Comparison of ENCODE assay signal across 8 cellular contexts in the genomic region with DNA sequence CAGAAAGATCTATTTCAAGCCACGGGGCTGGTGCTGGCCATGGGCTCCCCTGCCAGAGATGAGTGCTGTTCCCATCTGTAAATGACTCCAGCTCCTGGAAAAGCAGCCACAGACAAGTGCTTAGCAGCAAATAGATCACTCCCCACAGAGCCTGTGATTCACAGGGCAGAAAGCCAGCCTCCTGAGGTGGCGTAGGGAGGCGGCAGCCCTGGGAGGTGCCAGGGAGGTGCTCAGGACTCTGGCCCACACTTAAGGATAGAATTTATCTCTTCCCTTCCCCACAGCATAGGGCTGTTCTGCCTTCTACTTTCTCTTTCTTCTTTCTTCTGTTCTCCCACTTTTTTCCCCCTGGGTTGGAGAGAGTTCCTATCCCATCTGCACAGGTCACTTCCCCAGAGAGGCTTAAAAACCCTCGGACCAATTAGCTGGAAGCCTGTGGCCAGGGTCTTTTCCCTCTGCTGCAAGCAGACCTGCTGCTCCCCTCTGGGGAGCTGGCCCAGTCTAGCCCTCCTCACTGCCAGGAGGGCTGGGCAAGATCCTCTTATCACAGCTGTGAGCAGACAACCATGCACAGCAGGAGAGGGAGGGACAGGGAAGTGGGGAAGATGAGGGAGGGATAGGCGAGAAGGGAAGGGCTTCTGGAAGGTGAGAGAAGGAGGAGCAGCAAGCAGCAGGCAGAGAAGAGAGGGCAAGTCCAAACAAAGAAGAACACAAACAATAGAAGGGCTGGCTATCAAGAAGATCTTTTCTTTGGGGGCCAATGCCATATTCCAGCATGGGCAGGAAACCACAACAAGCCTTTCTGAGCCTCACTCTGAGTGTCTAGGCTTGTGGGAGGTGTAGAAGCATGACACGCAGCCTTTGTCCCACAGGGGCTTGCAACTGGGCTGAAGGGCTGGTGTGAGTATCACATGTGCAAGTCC. TPM values are rescaled to one million over a fixed set of nuclear protein-coding genes. Genes with fewer than 3 reads are reported as not detected.
DNase-seq lines count a peak whose midpoint lies in the region; ATAC-seq and TF ChIP-seq lines count a peak whose summit lies in the region.

No MANE protein-coding gene starts in this region.

- no peak for TF ChIP-seq CTCF in HFFc6 (IDR thresholded peaks at IDR 0.05)

- no peak overlapping the region for H3K4me3 Mint-ChIP-seq in HFFc6

- H3K27ac Mint-ChIP-seq in HFFc6: no peak overlapping the region

- H3K4me3 ChIP-seq in skin epidermis: peak overlapping the region in 1 of 7 experiments; percentile 12

- no peaks in the 10 kb centered on the region for H3K9me3 Mint-ChIP-seq in HFFc6

- DNase-seq in HFFc6 (peak; percentile 12), RPMI7951 (ENCODE audit: low read depth) (peak; percentile 52), left cardiac atrium (peak; percentile 70), middle frontal gyrus (ENCODE audit: extremely low spot score, low spot score) (no peak)

- H3K27ac ChIP-seq in skin epidermis: peak overlapping the region in 16 of 21 experiments; percentile 15 to 80 (median 65)

- intact Hi-C loops in left cardiac atrium (cut with DNase I): no loop called here

- no peaks in the 10 kb centered on the region for H3K4me1 Mint-ChIP-seq in HFFc6 (ENCODE audit: low read depth)

- peaks cover 20% of the 10 kb centered on the region for H3K27me3 Mint-ChIP-seq in HFFc6 (ENCODE audit: insufficient read depth)

- H3K36me3 Mint-ChIP-seq in HFFc6 (ENCODE audit: low read depth): no peaks in the 10 kb centered on the region

- ATAC-seq in left cardiac atrium: peak; percentile 82 to 97
- no peak for ATAC-seq in GM18502 (IDR thresholded peaks at IDR 0.05; ENCODE audit: poor library complexity, unreplicated experiment)
- ATAC-seq in GM21619 (IDR thresholded peaks at IDR 0.05; ENCODE audit: unreplicated experiment): no peak
- no peak for ATAC-seq in HG02970 (IDR thresholded peaks at IDR 0.05; ENCODE audit: low FRiP score, unreplicated experiment)

RNA-seq across cellular contexts. Expression of a gene that starts 41.0 kb away (rescaled TPM):
- total RNA-seq in HFFc6 (2021; fragmentation: NEBNext Ultra II Directional; extraction: Animal tissue kit (Norgen Biotek cat#: 25700)): under 1 TPM; 0.09 to 0.47 (median 0.12) TPM
- total RNA-seq in RPMI7951 (2014; rRNA removed; shearing (Covaris generic)): not detected in 2 replicates
- total RNA-seq in left cardiac atrium: 10 to 100 TPM; 18.3 to 25.4 TPM

Comparison
In these comparisons a context has a peak if more than half of its experiments do, and no peak if none do; other contexts are left out.
1. ATAC-seq: peak in left cardiac atrium (2 of 2); none in GM18502 (single experiment), GM21619 (single experiment) and HG02970 (single experiment).
2. RNA of a gene that starts 41.0 kb away (total RNA-seq): 18.3 to 25.4 TPM in left cardiac atrium; 0.09 to 0.47 TPM in HFFc6 and not detected in RPMI7951; every median in the first group is over 10 times any median in the second.